In genomic region chr11:1505480-1505879, GRCh38 we compare ENCODE assay signal across 1 cellular context.
TF ChIP-seq lines count a peak whose summit lies in the region.

No MANE protein-coding gene starts in this region.

TF ChIP-seq in H1, 55 proteins besides CTCF, POLR2A, EP300 and RAD21:
- TF ChIP-seq SRF (IDR thresholded peaks at IDR 0.05; ENCODE audit: low read depth, low read length) (peak; percentile 75), ASH2L (IDR thresholded peaks at IDR 0.05; ENCODE audit: low read length) (no peak), KDM5A (IDR thresholded peaks at IDR 0.05; ENCODE audit: low read length) (no peak)
TF ChIP-seq in H1: peak in this region for 1.
